ENCODE assay signal across 1 cellular context in the genomic region with DNA sequence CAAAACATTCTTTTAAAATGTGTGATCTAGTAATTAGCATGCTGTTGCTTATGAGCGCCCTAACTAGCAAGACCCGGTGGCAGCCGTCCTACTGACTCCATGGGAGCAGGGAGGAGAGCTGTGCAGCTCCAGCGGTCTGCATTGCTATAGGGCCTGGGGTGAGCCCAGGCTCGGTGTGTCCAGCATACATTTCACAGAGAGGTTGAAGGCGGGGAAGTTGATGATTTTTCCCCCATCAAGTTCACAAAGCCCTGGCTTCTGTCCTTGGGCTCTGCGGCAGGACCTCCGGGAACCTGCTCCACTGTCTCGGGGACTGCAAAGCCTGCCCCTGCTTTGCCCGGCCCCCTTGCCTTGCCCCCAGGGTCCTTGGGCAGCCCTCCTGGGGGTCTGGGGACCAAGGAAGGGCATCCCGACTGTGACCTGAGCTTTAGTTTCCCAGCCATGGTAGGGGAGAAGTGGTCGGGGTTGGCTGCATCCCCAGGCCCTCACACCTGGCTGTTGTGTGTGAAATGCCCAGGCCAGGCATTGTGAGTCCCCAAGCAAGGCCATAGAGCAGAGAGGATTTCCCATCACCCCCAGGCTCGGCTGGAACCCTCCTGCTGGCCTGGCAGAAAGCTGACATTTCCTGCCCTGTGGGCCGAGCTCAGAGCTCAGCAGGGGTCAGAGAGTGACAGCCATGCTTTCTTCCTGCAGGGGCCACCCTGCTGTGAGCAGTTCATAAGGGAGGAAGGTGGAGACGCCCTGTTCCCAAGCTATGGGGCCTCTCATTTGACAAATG.
TF ChIP-seq lines count a peak whose summit lies in the region.

No MANE protein-coding gene starts in this region.

TF ChIP-seq in GM23338, 12 proteins besides CTCF, POLR2A, EP300 and RAD21 (continued from another document):
- TF ChIP-seq, protein P1, sequence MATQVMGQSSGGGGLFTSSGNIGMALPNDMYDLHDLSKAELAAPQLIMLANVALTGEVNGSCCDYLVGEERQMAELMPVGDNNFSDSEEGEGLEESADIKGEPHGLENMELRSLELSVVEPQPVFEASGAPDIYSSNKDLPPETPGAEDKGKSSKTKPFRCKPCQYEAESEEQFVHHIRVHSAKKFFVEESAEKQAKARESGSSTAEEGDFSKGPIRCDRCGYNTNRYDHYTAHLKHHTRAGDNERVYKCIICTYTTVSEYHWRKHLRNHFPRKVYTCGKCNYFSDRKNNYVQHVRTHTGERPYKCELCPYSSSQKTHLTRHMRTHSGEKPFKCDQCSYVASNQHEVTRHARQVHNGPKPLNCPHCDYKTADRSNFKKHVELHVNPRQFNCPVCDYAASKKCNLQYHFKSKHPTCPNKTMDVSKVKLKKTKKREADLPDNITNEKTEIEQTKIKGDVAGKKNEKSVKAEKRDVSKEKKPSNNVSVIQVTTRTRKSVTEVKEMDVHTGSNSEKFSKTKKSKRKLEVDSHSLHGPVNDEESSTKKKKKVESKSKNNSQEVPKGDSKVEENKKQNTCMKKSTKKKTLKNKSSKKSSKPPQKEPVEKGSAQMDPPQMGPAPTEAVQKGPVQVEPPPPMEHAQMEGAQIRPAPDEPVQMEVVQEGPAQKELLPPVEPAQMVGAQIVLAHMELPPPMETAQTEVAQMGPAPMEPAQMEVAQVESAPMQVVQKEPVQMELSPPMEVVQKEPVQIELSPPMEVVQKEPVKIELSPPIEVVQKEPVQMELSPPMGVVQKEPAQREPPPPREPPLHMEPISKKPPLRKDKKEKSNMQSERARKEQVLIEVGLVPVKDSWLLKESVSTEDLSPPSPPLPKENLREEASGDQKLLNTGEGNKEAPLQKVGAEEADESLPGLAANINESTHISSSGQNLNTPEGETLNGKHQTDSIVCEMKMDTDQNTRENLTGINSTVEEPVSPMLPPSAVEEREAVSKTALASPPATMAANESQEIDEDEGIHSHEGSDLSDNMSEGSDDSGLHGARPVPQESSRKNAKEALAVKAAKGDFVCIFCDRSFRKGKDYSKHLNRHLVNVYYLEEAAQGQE (IDR thresholded peaks at IDR 0.05; ENCODE audit: unreplicated experiment): no peak
- TF ChIP-seq ZNF331 (CRISPR knock-in tag; IDR thresholded peaks at IDR 0.05; ENCODE audit: low read depth): no peak
- no peak for TF ChIP-seq ZNF114 (CRISPR knock-in tag; IDR thresholded peaks at IDR 0.05)
- TF ChIP-seq, protein P2, sequence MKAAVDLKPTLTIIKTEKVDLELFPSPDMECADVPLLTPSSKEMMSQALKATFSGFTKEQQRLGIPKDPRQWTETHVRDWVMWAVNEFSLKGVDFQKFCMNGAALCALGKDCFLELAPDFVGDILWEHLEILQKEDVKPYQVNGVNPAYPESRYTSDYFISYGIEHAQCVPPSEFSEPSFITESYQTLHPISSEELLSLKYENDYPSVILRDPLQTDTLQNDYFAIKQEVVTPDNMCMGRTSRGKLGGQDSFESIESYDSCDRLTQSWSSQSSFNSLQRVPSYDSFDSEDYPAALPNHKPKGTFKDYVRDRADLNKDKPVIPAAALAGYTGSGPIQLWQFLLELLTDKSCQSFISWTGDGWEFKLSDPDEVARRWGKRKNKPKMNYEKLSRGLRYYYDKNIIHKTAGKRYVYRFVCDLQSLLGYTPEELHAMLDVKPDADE (IDR thresholded peaks at IDR 0.05): no peak
- no peak for TF ChIP-seq NANOG (IDR thresholded peaks at IDR 0.05; ENCODE audit: borderline replicate concordance)
- no peak for TF ChIP-seq POLR2AphosphoS5 (IDR thresholded peaks at IDR 0.05; ENCODE audit: low read depth)
- TF ChIP-seq STAT1 (IDR thresholded peaks at IDR 0.05; ENCODE audit: unreplicated experiment): no peak
- TF ChIP-seq EZH2 (IDR thresholded peaks at IDR 0.05; ENCODE audit: low read depth, unreplicated experiment): no peak
- TF ChIP-seq CREB1 (CRISPR knock-in tag; IDR thresholded peaks at IDR 0.05; ENCODE audit: low read depth): no peak
- TF ChIP-seq EZH2phosphoT487 (IDR thresholded peaks at IDR 0.05; ENCODE audit: unreplicated experiment): no peak
